In the genomic region with DNA sequence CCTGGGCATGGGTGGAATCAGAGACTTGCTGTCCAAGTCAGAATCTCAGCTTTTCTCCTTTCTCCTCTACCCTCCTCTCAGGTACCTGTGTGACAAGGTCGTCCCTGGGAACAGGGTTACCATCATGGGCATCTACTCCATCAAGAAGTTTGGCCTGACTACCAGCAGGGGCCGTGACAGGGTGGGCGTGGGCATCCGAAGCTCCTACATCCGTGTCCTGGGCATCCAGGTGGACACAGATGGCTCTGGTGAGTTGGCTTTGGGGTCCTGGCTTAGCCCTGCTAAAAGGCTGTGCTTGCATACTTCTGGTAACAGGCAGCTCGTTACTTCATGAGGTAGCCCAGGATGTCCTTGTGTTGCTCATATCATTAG, we compare ENCODE assay signal across 14 cellular contexts. TPM values are rescaled to one million over a fixed set of nuclear protein-coding genes. Genes with fewer than 3 reads are reported as not detected.
DNase-seq lines count a peak whose midpoint lies in the region; ATAC-seq and TF ChIP-seq lines count a peak whose summit lies in the region.
"Had no signal": no experiment of that assay in that cellular context is flagged by ENCODE, and none has a peak within 500 bp of the region (broad histone marks: within the 10 kb centered on the region; RNA-seq: fewer than 3 reads in every experiment).

No MANE protein-coding gene starts in this region.

- H3K4me3 Mint-ChIP-seq in CD14-positive monocyte: peak overlapping the region; percentile 60 to 67
- peak overlapping the region; percentile 61 for H3K4me3 Mint-ChIP-seq in natural killer cell treated with Interleukin-12 subunit alpha and Interleukin-12 subunit beta and Interleukin-15 and Interleukin-18, amount 100 ng/mL, for 72 hours

- H3K27me3 Mint-ChIP-seq in CD14-positive monocyte (ENCODE audit: low read depth in 3 of 3): peaks cover 0 to 2% (median 0%) of the 10 kb centered on the region in 3 donors
- no peaks in the 10 kb centered on the region for H3K27me3 Mint-ChIP-seq in natural killer cell treated with Interleukin-12 subunit alpha and Interleukin-12 subunit beta and Interleukin-15 and Interleukin-18, amount 100 ng/mL, for 72 hours

- H3K27ac ChIP-seq in RWPE1: peak overlapping the region; percentile 2; the same call in 1 of the 2 replicates
- H3K27ac ChIP-seq: thoracic aorta had no signal

- POLR2A ChIA-PET in RWPE1 (lab: Yijun Ruan, JAX; ENCODE audit: low non-redundant PET): no interaction called here

- H3K36me3 Mint-ChIP-seq in CD14-positive monocyte: peaks cover 63 to 74% of the 10 kb centered on the region in 2 donors
- peaks cover 32% of the 10 kb centered on the region for H3K36me3 Mint-ChIP-seq in natural killer cell treated with Interleukin-12 subunit alpha and Interleukin-12 subunit beta and Interleukin-15 and Interleukin-18, amount 100 ng/mL, for 72 hours

- CTCF ChIA-PET in RWPE1 (lab: Yijun Ruan, JAX): no interaction called here

- DNase-seq in CD14-positive monocyte (ENCODE audit: low spot score) (no peak), RWPE1 (ENCODE audit: low spot score) (no peak), HK-2 (ENCODE audit: unreplicated experiment) (no peak), head of caudate nucleus (no peak)
- no peak for DNase-seq in natural killer cell treated with Interleukin-12 subunit alpha and Interleukin-12 subunit beta and Interleukin-15 and Interleukin-18, amount 100 ng/mL, for 72 hours (ENCODE audit: low spot score)
- DNase-seq in effector CD8-positive, alpha-beta T cell (lab: John Stamatoyannopoulos, UW): no peak
- DNase-seq: activated naive CD4-positive, alpha-beta T cell treated with anti-CD3 and anti-CD28 coated beads, Interleukin-2, amount 50 U/mL, for 16 hours; NCI-H187; NCI-H524 treated with DMSO at 0.1 percent for 48 hours; retina had no signal

- peaks cover 56% of the 10 kb centered on the region for H3K4me1 Mint-ChIP-seq in CD14-positive monocyte
- H3K4me1 Mint-ChIP-seq in natural killer cell treated with Interleukin-12 subunit alpha and Interleukin-12 subunit beta and Interleukin-15 and Interleukin-18, amount 100 ng/mL, for 72 hours (ENCODE audit: low read depth in 2 of 2): peaks cover 32 to 33% of the 10 kb centered on the region in 2 donors

- TF ChIP-seq CTCF in CD14-positive monocyte (IDR thresholded peaks at IDR 0.05) (no peak), RWPE1 (conservative IDR thresholded peaks at IDR 0.05; ENCODE audit: low read depth) (no peak)

- peak overlapping the region; percentile 97 to 100 (median 98) for H3K27ac Mint-ChIP-seq in CD14-positive monocyte
- H3K27ac Mint-ChIP-seq in natural killer cell treated with Interleukin-12 subunit alpha and Interleukin-12 subunit beta and Interleukin-15 and Interleukin-18, amount 100 ng/mL, for 72 hours: peak overlapping the region; percentile 86 to 92

- intact Hi-C loops in CD14-positive monocyte (cut with micrococcal nuclease): loop anchor here (1.0 to 5.0 kb wide), 3 partner anchors 33 to 58 kb away; no protein-coding TSS in a partner anchor
- intact Hi-C loops in head of caudate nucleus (cut with DNase I): no loop called here

- ATAC-seq in GM18867 (IDR thresholded peaks at IDR 0.05; ENCODE audit: unreplicated experiment) (peak; percentile 11), GM19452 (IDR thresholded peaks at IDR 0.05; ENCODE audit: unreplicated experiment) (no peak)
- ATAC-seq in natural killer cell treated with Interleukin-12 subunit alpha and Interleukin-12 subunit beta and Interleukin-15 and Interleukin-18, amount 100 ng/mL, for 72 hours: no peak
- ATAC-seq: body of pancreas had no signal

- H3K9me3 Mint-ChIP-seq in CD14-positive monocyte: no peaks in the 10 kb centered on the region
- H3K9me3 Mint-ChIP-seq in natural killer cell treated with Interleukin-12 subunit alpha and Interleukin-12 subunit beta and Interleukin-15 and Interleukin-18, amount 100 ng/mL, for 72 hours: no peaks in the 10 kb centered on the region

RNA-seq across cellular contexts. Expression of gene MCM5, which starts 10.7 kb away (rescaled TPM):
- 10 to 100 TPM; 23.4 to 25.5 TPM for polyA plus RNA-seq in CD14-positive monocyte
- 100 to 1,000 TPM; 169 to 339 TPM for total RNA-seq in natural killer cell treated with Interleukin-12 subunit alpha and Interleukin-12 subunit beta and Interleukin-15 and Interleukin-18, amount 100 ng/mL, for 72 hours

RNA-seq across cellular contexts. Expression of gene HMOX1, which starts 29.8 kb away (rescaled TPM):
- polyA plus RNA-seq in CD14-positive monocyte: 100 to 1,000 TPM; 180 to 233 TPM
- 1 to 10 TPM; 4.9 to 7.3 TPM for total RNA-seq in natural killer cell treated with Interleukin-12 subunit alpha and Interleukin-12 subunit beta and Interleukin-15 and Interleukin-18, amount 100 ng/mL, for 72 hours
